Comparison of ENCODE assay signal across 19 cellular contexts in genomic region chr15:70665599-70665998, GRCh38.
DNase-seq lines count a peak whose midpoint lies in the region; ATAC-seq, FAIRE-seq and TF ChIP-seq lines count a peak whose summit lies in the region.
"Had no signal": no experiment of that assay in that cellular context is flagged by ENCODE, and none has a peak within 500 bp of the region (broad histone marks: within the 10 kb centered on the region; RNA-seq: fewer than 3 reads in every experiment).

No MANE protein-coding gene starts in this region.

- H4K20me1 ChIP-seq in Karpas-422 (ENCODE audit: insufficient read depth, low read depth, low read length): no peaks in the 10 kb centered on the region

- FAIRE-seq in urothelium cell line (lab: Jason Lieb, UNC): peak; percentile 52
- FAIRE-seq: A204.1, D721Med, GM12891, H54, HTR-8/SVneo had no signal

- H3K79me2 ChIP-seq in Karpas-422 (ENCODE audit: low read length): no peaks in the 10 kb centered on the region

- H3K9ac ChIP-seq in Karpas-422 (ENCODE audit: low read length): no peak overlapping the region
- H3K9ac ChIP-seq: GM23248 had no signal

- 83 to 91% (median 88%) methylated on average over 1 of the region's 1 CpG for WGBS in heart left ventricle, 4 donors

- no peak for TF ChIP-seq POLR2A in heart left ventricle (IDR thresholded peaks at IDR 0.05)

- H3K27me3 ChIP-seq in Karpas-422 (ENCODE audit: low read length) (no peaks in the 10 kb centered on the region), heart left ventricle (no peaks in the 10 kb centered on the region), right atrium auricular region (no peaks in the 10 kb centered on the region)

- H3K9me3 ChIP-seq in Karpas-422 (ENCODE audit: low read length) (no peaks in the 10 kb centered on the region), heart left ventricle (no peaks in the 10 kb centered on the region), right atrium auricular region (no peaks in the 10 kb centered on the region)
- H3K9me3 ChIP-seq: Caco-2 had no signal

- H3K4me1 ChIP-seq in Karpas-422 (ENCODE audit: low read length): peaks cover 33% of the 10 kb centered on the region
- H3K4me1 ChIP-seq in heart left ventricle: peaks cover 0 to 40% (median 12%) of the 10 kb centered on the region in 12 donors
- H3K4me1 ChIP-seq in right atrium auricular region: peaks cover 0 to 14% of the 10 kb centered on the region in 2 donors

- H3K27ac ChIP-seq in Karpas-422 (ENCODE audit: low read length) (no peak overlapping the region), heart left ventricle (peak overlapping the region in 3 of 12 donors; percentile 9 to 52 (median 33)), right atrium auricular region (peak overlapping the region; percentile 13 to 22)
- H3K27ac ChIP-seq: C4-2B, GM23248 had no signal

- intact Hi-C loops in heart left ventricle (cut with DNase I): no loop called here

- ATAC-seq in heart left ventricle: peak; percentile 75 to 94 (median 89)
- no peak for ATAC-seq in GM18873 (IDR thresholded peaks at IDR 0.05; ENCODE audit: low FRiP score, unreplicated experiment)
- no peak for ATAC-seq in HG02884 (IDR thresholded peaks at IDR 0.05; ENCODE audit: unreplicated experiment)

- TF ChIP-seq CTCF in heart left ventricle (IDR thresholded peaks at IDR 0.05): no peak
- TF ChIP-seq CTCF in right atrium auricular region (IDR thresholded peaks at IDR 0.05): no peak

- no peak overlapping the region for H2AFZ ChIP-seq in Karpas-422 (ENCODE audit: low read length)
- H2AFZ ChIP-seq: GM23248 had no signal

- DNase-seq in Karpas-422 (peak; percentile 28), heart left ventricle (no peak), right atrium auricular region (ENCODE audit: low spot score) (no peak), urothelium cell line (ENCODE audit: low spot score) (no peak), NCI-H510A treated with DMSO at 0.1 percent for 48 hours (lab: John Stamatoyannopoulos, UW) (no peak)
- DNase-seq: AML-193; Caco-2; CD4-positive, alpha-beta T cell; GM23248; HCEC 1CT; IMR-90 had no signal

- H3K4me3 ChIP-seq in Karpas-422 (ENCODE audit: low read length) (no peak overlapping the region), heart left ventricle (no peak overlapping the region), right atrium auricular region (no peak overlapping the region)
- H3K4me3 ChIP-seq: GM23248 had no signal

- no peak overlapping the region for H3K4me2 ChIP-seq in Karpas-422 (ENCODE audit: low read depth, low read length, poor library complexity, severe bottlenecking)

- H3K36me3 ChIP-seq in Karpas-422 (ENCODE audit: insufficient read depth, low read length): no peaks in the 10 kb centered on the region
- H3K36me3 ChIP-seq in heart left ventricle: peaks cover 0 to 80% (median 35%) of the 10 kb centered on the region in 9 donors
- H3K36me3 ChIP-seq in right atrium auricular region: peaks cover 30% of the 10 kb centered on the region

- H3K9me2 ChIP-seq in Karpas-422 (replicated peaks; ENCODE audit: insufficient read depth, low read length): no peaks in the 10 kb centered on the region

Comparison
In these comparisons a context has a peak if more than half of its experiments do, and no peak if none do; other contexts are left out.
1. ATAC-seq: peak in heart left ventricle (4 of 4); none in GM18873 (single experiment) and HG02884 (single experiment).